In the genomic region with DNA sequence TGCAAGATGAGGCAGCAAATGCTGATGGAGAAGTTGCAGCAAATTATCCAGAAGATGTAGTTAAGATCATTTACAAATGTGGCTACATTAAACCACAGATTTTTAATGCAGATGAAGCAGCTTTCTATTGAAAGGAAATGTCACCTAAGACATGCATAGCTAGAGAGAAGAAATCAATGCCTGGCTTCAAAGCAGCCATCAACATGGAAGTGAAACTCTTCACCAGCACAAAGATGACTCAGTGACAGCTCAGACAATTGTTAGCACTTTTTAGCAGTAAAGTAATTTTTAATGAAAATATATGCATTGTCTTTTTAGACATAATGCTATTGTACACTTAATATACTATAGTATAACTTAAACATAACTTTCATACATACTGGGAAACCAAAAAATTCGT, we compare ENCODE assay signal across 9 cellular contexts.
DNase-seq lines count a peak whose midpoint lies in the region; ATAC-seq and TF ChIP-seq lines count a peak whose summit lies in the region.
"Had no signal": no experiment of that assay in that cellular context is flagged by ENCODE, and none has a peak within 500 bp of the region (broad histone marks: within the 10 kb centered on the region; RNA-seq: fewer than 3 reads in every experiment).

No MANE protein-coding gene starts in this region.

- ATAC-seq in GM19324 (IDR thresholded peaks at IDR 0.05; ENCODE audit: low FRiP score, unreplicated experiment) = peak; percentile 75
- peak; percentile 89 for ATAC-seq in HG02678 (IDR thresholded peaks at IDR 0.05; ENCODE audit: unreplicated experiment)
- peak; percentile 96 for ATAC-seq in HG03432 (IDR thresholded peaks at IDR 0.05; ENCODE audit: unreplicated experiment)

- in situ Hi-C loops in GM13977 (cut with MboI; ENCODE audit: low pct_unique_long_range_greater_than_20kb, low sequenced_read_pairs, unreplicated experiment) = no loop called here

- DNase-seq in GM13977 (ENCODE audit: low spot score) (peak; percentile 10), dermis blood vessel endothelial cell (no peak), NCI-H187 treated with DMSO at 0.1 percent for 48 hours (lab: John Stamatoyannopoulos, UW) (no peak), NK-92 (lab: John Stamatoyannopoulos, UW; ENCODE audit: unreplicated experiment) (no peak)
- no peak for DNase-seq in activated effector memory CD4-positive, alpha-beta T cell treated with Interleukin-2 at 50 U/mL for 16 hours
- DNase-seq: stimulated activated naive CD4-positive, alpha-beta T cell had no signal

- TF ChIP-seq CTCF in GM13977 (IDR thresholded peaks at IDR 0.05; ENCODE audit: extremely low read depth, insufficient read depth, missing control alignments) = no peak
